21 cellular contexts compared by ENCODE assay signal in genomic region chr11:35747638-35748037, GRCh38.
DNase-seq lines count a peak whose midpoint lies in the region; ATAC-seq, FAIRE-seq and TF ChIP-seq lines count a peak whose summit lies in the region.
"Had no signal": no experiment of that assay in that cellular context is flagged by ENCODE, and none has a peak within 500 bp of the region (broad histone marks: within the 10 kb centered on the region; RNA-seq: fewer than 3 reads in every experiment).

No MANE protein-coding gene starts in this region.

- no peak overlapping the region for H3K4me2 ChIP-seq in K562 (ENCODE audit: insufficient read depth, low read length)

- TF ChIP-seq POLR2A in K562 (conservative IDR thresholded peaks at IDR 0.05): no peak

- intact Hi-C loops in K562 (cut with micrococcal nuclease) (no loop called here), pancreas (cut with DNase I) (no loop called here), tibial artery (cut with DNase I; ENCODE audit: low total_unique reads) (no loop called here)

- no peak for FAIRE-seq in K562 (lab: Jason Lieb, UNC)
- FAIRE-seq in pancreas (lab: Jason Lieb, UNC): no peak
- FAIRE-seq: A204.1, colon had no signal

- in situ Hi-C loops in K562 (cut with MboI): no loop called here

- no peaks in the 10 kb centered on the region for H3K9me3 ChIP-seq in K562 (replicated peaks; ENCODE audit: control insufficient read depth, insufficient read depth, low read depth, low read length)
- H3K9me3 ChIP-seq in pancreas: no peaks in the 10 kb centered on the region
- no peaks in the 10 kb centered on the region for H3K9me3 ChIP-seq in tibial artery
- H3K9me3 ChIP-seq: gastrocnemius medialis, psoas muscle, upper lobe of left lung had no signal

- H3K4me1 ChIP-seq in K562 (replicated peaks in 1 of 2; ENCODE audit: control insufficient read depth in 2 of 2, insufficient read depth in 2 of 2, low read length in 2 of 2): no peaks in the 10 kb centered on the region
- peaks cover 17 to 57% (median 56%) of the 10 kb centered on the region in 3 donors for H3K4me1 ChIP-seq in pancreas
- peaks cover 0 to 7% (median 0%) of the 10 kb centered on the region in 4 donors for H3K4me1 ChIP-seq in tibial artery
- H3K4me1 ChIP-seq: upper lobe of left lung had no signal

- TF ChIP-seq CTCF in K562 (IDR thresholded peaks at IDR 0.05 in 2 of 3, conservative IDR thresholded peaks at IDR 0.05 in 1 of 3; ENCODE audit: insufficient read depth in 2 of 3, low read depth in 1 of 3, low read length in 3 of 3): no peak
- no peak for TF ChIP-seq CTCF in pancreas (IDR thresholded peaks at IDR 0.05)
- no peak for TF ChIP-seq CTCF in tibial artery (IDR thresholded peaks at IDR 0.05)

- DNase-seq in NCI-H2107 treated with DMSO at 0.1 percent for 48 hours (lab: John Stamatoyannopoulos, UW; ENCODE audit: unreplicated experiment): peak; percentile 35
- DNase-seq in NCI-H2107 (lab: John Stamatoyannopoulos, UW): no peak
- DNase-seq in NCI-H2081 treated with DMSO at 0.1 percent for 48 hours (lab: John Stamatoyannopoulos, UW): peak; percentile 80
- no peak for DNase-seq in K562 (ENCODE audit: extremely low read depth in 1 of 4, low spot score in 3 of 4)
- DNase-seq in pancreas: peak in 4 of 6 donors; percentile 30 to 35 (median 34)
- no peak for DNase-seq in NCI-H187 treated with DMSO at 0.1 percent for 48 hours (lab: John Stamatoyannopoulos, UW)
- DNase-seq in tibial artery: no peak
- DNase-seq: activated CD8-positive, alpha-beta memory T cell treated with anti-CD3 and anti-CD28 coated beads, Interleukin-2, amount 50 U/mL, for 4 hours; activated naive CD4-positive, alpha-beta T cell; gastrocnemius medialis; naive B cell; NCI-H1048; psoas muscle; stimulated activated naive CD4-positive, alpha-beta T cell treated with Interleukin-2 at 50 U/mL for 16 hours; T1000; upper lobe of left lung had no signal

- POLR2A ChIA-PET in K562 (lab: Yijun Ruan, JAX): no interaction called here

- 97% methylated on average over 4 of the region's 4 CpGs for WGBS in K562 (ENCODE audit: insufficient coverage, low coverage, missing lambda C conversion rate)
- 49 to 52% methylated on average over 4 of the region's 4 CpGs for WGBS in pancreas, 2 donors

- no TSS peak for BruUV-seq in K562 (replicated peaks; lab: Mats Ljungman, UMichigan)

- H3K4me3 ChIP-seq in K562 (no peak overlapping the region), pancreas (no peak overlapping the region), tibial artery (no peak overlapping the region)
- H3K4me3 ChIP-seq: gastrocnemius medialis, psoas muscle, SK-N-MC, upper lobe of left lung had no signal

- H3K36me3 ChIP-seq in K562 (ENCODE audit: control insufficient read depth, insufficient read depth, low read length) (peaks cover 18% of the 10 kb centered on the region), pancreas (no peaks in the 10 kb centered on the region), tibial artery (peaks cover 0 to 9% (median 5%) of the 10 kb centered on the region in 3 donors)
- H3K36me3 ChIP-seq: gastrocnemius medialis, upper lobe of left lung had no signal

- CTCF ChIA-PET in K562 (lab: Yijun Ruan, JAX; ENCODE audit: low intra/inter-chr PET ratio): no interaction called here

- ATAC-seq in K562: no peak
- ATAC-seq in pancreas: peak in 3 of 4 donors; percentile 54 to 63 (median 62)
- no peak for ATAC-seq in activated CD4-positive, CD25-positive, alpha-beta regulatory T cell treated with anti-CD3 and anti-CD28 coated beads, Interleukin-2, amount 50 U/mL, for 24 hours
- ATAC-seq: gastrocnemius medialis, psoas muscle had no signal

- H3K27me3 ChIP-seq in K562 (ENCODE audit: control insufficient read depth in 2 of 2, insufficient read depth in 2 of 2, low read length in 2 of 2): no peaks in the 10 kb centered on the region; a peak in 1 of 5 replicates
- no peaks in the 10 kb centered on the region for H3K27me3 ChIP-seq in pancreas
- H3K27me3 ChIP-seq in tibial artery: no peaks in the 10 kb centered on the region
- H3K27me3 ChIP-seq: gastrocnemius medialis, upper lobe of left lung had no signal

- no peak for TF ChIP-seq EP300 in K562 (IDR thresholded peaks at IDR 0.05; ENCODE audit: low read length)

- no peak for TF ChIP-seq RAD21 in K562 (CRISPR knock-in tag; conservative IDR thresholded peaks at IDR 0.05 in 1 of 2, IDR thresholded peaks at IDR 0.05 in 1 of 2)

- no peaks in the 10 kb centered on the region for H3K9me1 ChIP-seq in K562 (ENCODE audit: control insufficient read depth, insufficient read depth, low read length)

- no peaks in the 10 kb centered on the region; the same call in 1 of the 2 replicates for H4K20me1 ChIP-seq in K562 (replicated peaks; ENCODE audit: control insufficient read depth, insufficient read depth, low read length)

- no peaks in the 10 kb centered on the region; the same call in 2 of the 3 replicates for H3K79me2 ChIP-seq in K562 (ENCODE audit: control insufficient read depth, insufficient read depth, low read length)

- H2AFZ ChIP-seq in K562 (ENCODE audit: low read depth, low read length): no peak overlapping the region

- H3K27ac ChIP-seq in K562 (ENCODE audit: extremely low read depth, low read depth, low read length) (no peak overlapping the region), pancreas (peak overlapping the region in 2 of 4 donors; percentile 1 to 54), tibial artery (no peak overlapping the region)
- H3K27ac ChIP-seq: C4-2B, gastrocnemius medialis, psoas muscle, SK-N-MC, upper lobe of left lung had no signal

- no peak overlapping the region for H3K9ac ChIP-seq in K562 (ENCODE audit: insufficient read depth in 1 of 2, low read depth in 2 of 2, low read length in 2 of 2)

TF ChIP-seq in K562, 482 proteins besides CTCF, POLR2A, EP300 and RAD21:
- TF ChIP-seq, protein P1, sequence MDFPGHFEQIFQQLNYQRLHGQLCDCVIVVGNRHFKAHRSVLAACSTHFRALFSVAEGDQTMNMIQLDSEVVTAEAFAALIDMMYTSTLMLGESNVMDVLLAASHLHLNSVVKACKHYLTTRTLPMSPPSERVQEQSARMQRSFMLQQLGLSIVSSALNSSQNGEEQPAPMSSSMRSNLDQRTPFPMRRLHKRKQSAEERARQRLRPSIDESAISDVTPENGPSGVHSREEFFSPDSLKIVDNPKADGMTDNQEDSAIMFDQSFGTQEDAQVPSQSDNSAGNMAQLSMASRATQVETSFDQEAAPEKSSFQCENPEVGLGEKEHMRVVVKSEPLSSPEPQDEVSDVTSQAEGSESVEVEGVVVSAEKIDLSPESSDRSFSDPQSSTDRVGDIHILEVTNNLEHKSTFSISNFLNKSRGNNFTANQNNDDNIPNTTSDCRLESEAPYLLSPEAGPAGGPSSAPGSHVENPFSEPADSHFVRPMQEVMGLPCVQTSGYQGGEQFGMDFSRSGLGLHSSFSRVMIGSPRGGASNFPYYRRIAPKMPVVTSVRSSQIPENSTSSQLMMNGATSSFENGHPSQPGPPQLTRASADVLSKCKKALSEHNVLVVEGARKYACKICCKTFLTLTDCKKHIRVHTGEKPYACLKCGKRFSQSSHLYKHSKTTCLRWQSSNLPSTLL (IDR thresholded peaks at IDR 0.05): no peak
- TF ChIP-seq TAL1 (IDR thresholded peaks at IDR 0.05): no peak
- TF ChIP-seq RFX1 (IDR thresholded peaks at IDR 0.05): peak; percentile 84
- no peak for TF ChIP-seq POLR2H (tag; IDR thresholded peaks at IDR 0.05; ENCODE audit: low read depth)
- no peak for TF ChIP-seq ZNF143 (CRISPR knock-in tag; IDR thresholded peaks at IDR 0.05)
- TF ChIP-seq, protein P2, sequence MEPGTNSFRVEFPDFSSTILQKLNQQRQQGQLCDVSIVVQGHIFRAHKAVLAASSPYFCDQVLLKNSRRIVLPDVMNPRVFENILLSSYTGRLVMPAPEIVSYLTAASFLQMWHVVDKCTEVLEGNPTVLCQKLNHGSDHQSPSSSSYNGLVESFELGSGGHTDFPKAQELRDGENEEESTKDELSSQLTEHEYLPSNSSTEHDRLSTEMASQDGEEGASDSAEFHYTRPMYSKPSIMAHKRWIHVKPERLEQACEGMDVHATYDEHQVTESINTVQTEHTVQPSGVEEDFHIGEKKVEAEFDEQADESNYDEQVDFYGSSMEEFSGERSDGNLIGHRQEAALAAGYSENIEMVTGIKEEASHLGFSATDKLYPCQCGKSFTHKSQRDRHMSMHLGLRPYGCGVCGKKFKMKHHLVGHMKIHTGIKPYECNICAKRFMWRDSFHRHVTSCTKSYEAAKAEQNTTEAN (CRISPR knock-in tag; IDR thresholded peaks at IDR 0.05): no peak
TF ChIP-seq in K562: peak in this region for 1.

Comparison
In these comparisons a context has a peak if more than half of its experiments do, and no peak if none do; other contexts are left out.
1. DNase-seq: peak in NCI-H2107 treated with DMSO at 0.1 percent for 48 hours (single experiment), NCI-H2081 treated with DMSO at 0.1 percent for 48 hours (single experiment) and pancreas (4 of 6); none in NCI-H2107 (single experiment), K562 (0 of 4), NCI-H187 treated with DMSO at 0.1 percent for 48 hours (single experiment) and tibial artery (0 of 2).
2. ATAC-seq: peak in pancreas (3 of 4); none in K562 (single experiment) and activated CD4-positive, CD25-positive, alpha-beta regulatory T cell treated with anti-CD3 and anti-CD28 coated beads, Interleukin-2, amount 50 U/mL, for 24 hours (0 of 2).